14 cellular contexts compared by ENCODE assay signal in genomic region chr3:127177226-127177625, GRCh38. TPM values are rescaled to one million over a fixed set of nuclear protein-coding genes. Genes with fewer than 3 reads are reported as not detected.
A peak's percentile ranks its signal among the peaks of the same experiment; 100 is the strongest.
DNase-seq lines count a peak whose midpoint lies in the region; ATAC-seq and TF ChIP-seq lines count a peak whose summit lies in the region.
"Had no signal": no experiment of that assay in that cellular context is flagged by ENCODE, and none has a peak within 500 bp of the region (broad histone marks: within the 10 kb centered on the region; RNA-seq: fewer than 3 reads in every experiment).

No MANE protein-coding gene starts in this region.

- peaks cover 2% of the 10 kb centered on the region for H3K4me1 Mint-ChIP-seq in endodermal cell

- no peak overlapping the region for H3K4me3 Mint-ChIP-seq in endodermal cell
- H3K4me3 Mint-ChIP-seq: immature natural killer cell, neural crest cell had no signal

- H2AFZ ChIP-seq in parathyroid adenoma = no peak overlapping the region

- H3K4me1 ChIP-seq in endodermal cell (ENCODE audit: control insufficient read depth, insufficient read depth, low read length) (no peaks in the 10 kb centered on the region), parathyroid adenoma (no peaks in the 10 kb centered on the region)

- 77 to 100% methylated on average over 1 of the region's 1 CpG for WGBS in endodermal cell (ENCODE audit: insufficient coverage in 1 of 2, insufficient read length in 1 of 2), 2 experiments

- no peaks in the 10 kb centered on the region for H3K79me2 ChIP-seq in parathyroid adenoma

- H3K9me3 ChIP-seq in endodermal cell (ENCODE audit: control insufficient read depth, low read length) (peaks cover 9% of the 10 kb centered on the region), parathyroid adenoma (ENCODE audit: control insufficient read depth, low read length) (no peaks in the 10 kb centered on the region)

- H3K4me2 ChIP-seq in parathyroid adenoma (ENCODE audit: low read length) = no peak overlapping the region

- H3K4me3 ChIP-seq in endodermal cell (ENCODE audit: low read length) (no peak overlapping the region), parathyroid adenoma (ENCODE audit: low read depth, low read length) (no peak overlapping the region)

- DNase-seq in EH (ENCODE audit: low read depth) (peak; percentile 32), M059J (ENCODE audit: low read depth) (peak; percentile 33), endodermal cell (no peak), NCI-H526 treated with DMSO at 0.1 percent for 48 hours (lab: John Stamatoyannopoulos, UW) (no peak)
- DNase-seq: immature natural killer cell, NCI-H2107 had no signal

- H3K9ac ChIP-seq in endodermal cell (ENCODE audit: extremely low read depth, low read length, poor library complexity, severe bottlenecking) = no peak overlapping the region
- no peak overlapping the region for H3K9ac ChIP-seq in parathyroid adenoma

- H3K36me3 Mint-ChIP-seq in endodermal cell (ENCODE audit: low read depth) = no peaks in the 10 kb centered on the region
- H3K36me3 Mint-ChIP-seq: immature natural killer cell had no signal

- peaks cover 6% of the 10 kb centered on the region for H3K9me3 Mint-ChIP-seq in endodermal cell
- H3K9me3 Mint-ChIP-seq: immature natural killer cell had no signal

- H3K27me3 ChIP-seq in endodermal cell (ENCODE audit: control insufficient read depth, insufficient read depth, low read length, poor library complexity, severe bottlenecking) = no peaks in the 10 kb centered on the region
- no peaks in the 10 kb centered on the region for H3K27me3 ChIP-seq in parathyroid adenoma (ENCODE audit: control insufficient read depth, insufficient read depth, low read length)

- H3K36me3 ChIP-seq in endodermal cell (ENCODE audit: control insufficient read depth, insufficient read depth, low read length) = no peaks in the 10 kb centered on the region
- peaks cover 3% of the 10 kb centered on the region for H3K36me3 ChIP-seq in parathyroid adenoma (ENCODE audit: control insufficient read depth, insufficient read depth, low read length)

- no peak overlapping the region for H3K27ac ChIP-seq in endodermal cell (ENCODE audit: low read depth, low read length)
- no peak overlapping the region for H3K27ac ChIP-seq in parathyroid adenoma
- H3K27ac ChIP-seq: RWPE1 had no signal

- no peak for ATAC-seq in GM21526 (IDR thresholded peaks at IDR 0.05; ENCODE audit: low FRiP score, unreplicated experiment)
- ATAC-seq in HG03439 (IDR thresholded peaks at IDR 0.05; ENCODE audit: unreplicated experiment) = no peak
- no peak for ATAC-seq in HG03025 (IDR thresholded peaks at IDR 0.05; ENCODE audit: low FRiP score, unreplicated experiment)

- H3K27ac Mint-ChIP-seq in endodermal cell = no peak overlapping the region
- H3K27ac Mint-ChIP-seq: immature natural killer cell had no signal

- no peaks in the 10 kb centered on the region for H3K27me3 Mint-ChIP-seq in endodermal cell (ENCODE audit: insufficient read depth)

- TF ChIP-seq CTCF in endodermal cell (conservative IDR thresholded peaks at IDR 0.05) = peak; percentile 38
- peak; percentile 52 for TF ChIP-seq CTCF in parathyroid adenoma (IDR thresholded peaks at IDR 0.05)

RNA-seq across cellular contexts. Expression of gene PRR23E, which starts 15.7 kb away (rescaled TPM):
- total RNA-seq in M059J (2014; rRNA removed; shearing (Covaris generic)) = not detected in 2 replicates
- not detected for total RNA-seq in endodermal cell
- not detected for polyA plus RNA-seq in endodermal cell (2013, experiment 1 of 2)
- polyA plus RNA-seq in endodermal cell (2013, experiment 2 of 2) = not detected
- total RNA-seq: astrocyte, endothelial cell of umbilical vein, neural crest cell had no signal
- polyA plus RNA-seq: endothelial cell of umbilical vein, immature natural killer cell had no signal

Comparison
In these comparisons a context has a peak if more than half of its experiments do, and no peak if none do; other contexts are left out.
1. DNase-seq: peak in EH (single experiment) and M059J (single experiment); none in endodermal cell (single experiment) and NCI-H526 treated with DMSO at 0.1 percent for 48 hours (single experiment).